22 cellular contexts compared by ENCODE assay signal in the genomic region with DNA sequence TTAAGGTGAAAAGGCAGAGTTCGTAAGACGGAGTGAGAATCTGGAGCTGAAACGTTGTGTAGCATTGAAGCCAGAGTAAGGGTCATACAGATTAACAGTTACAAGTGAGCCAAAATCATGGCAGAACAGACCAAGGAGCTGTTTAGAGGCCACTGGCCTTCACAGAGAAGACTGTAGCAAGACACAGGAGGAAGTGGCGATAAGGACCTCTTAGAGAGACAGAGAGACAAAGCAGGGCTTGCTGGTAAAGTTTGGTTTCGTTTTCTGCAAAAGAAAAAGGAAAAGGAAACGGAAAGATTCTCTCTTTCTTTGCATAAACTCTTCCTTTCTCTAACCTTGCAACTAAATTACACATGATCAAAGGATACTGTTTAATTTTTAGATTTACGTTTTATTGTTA.
A peak's percentile ranks its signal among the peaks of the same experiment; 100 is the strongest.
DNase-seq lines count a peak whose midpoint lies in the region; ATAC-seq and TF ChIP-seq lines count a peak whose summit lies in the region.
"Had no signal": no experiment of that assay in that cellular context is flagged by ENCODE, and none has a peak within 500 bp of the region (broad histone marks: within the 10 kb centered on the region; RNA-seq: fewer than 3 reads in every experiment).

No MANE protein-coding gene starts in this region.

- peaks cover 0 to 2% (median 0%) of the 10 kb centered on the region in 5 donors for H3K9me3 Mint-ChIP-seq in CD8-positive, alpha-beta memory T cell
- H3K9me3 Mint-ChIP-seq in GM23338: peaks cover 22% of the 10 kb centered on the region
- no peaks in the 10 kb centered on the region for H3K9me3 Mint-ChIP-seq in effector memory CD8-positive, alpha-beta T cell

- no peak overlapping the region for H3K4me3 ChIP-seq in CD8-positive, alpha-beta memory T cell (ENCODE audit: low read length)
- no peak overlapping the region for H3K4me3 ChIP-seq in GM23338
- H3K4me3 ChIP-seq in PC-9: peak overlapping the region; percentile 35
- H3K4me3 ChIP-seq: gastroesophageal sphincter had no signal

- peaks cover 0 to 2% (median 0%) of the 10 kb centered on the region in 3 donors for H3K36me3 Mint-ChIP-seq in CD8-positive, alpha-beta memory T cell
- peaks cover 11% of the 10 kb centered on the region; the same call in 2 of the 3 replicates for H3K36me3 Mint-ChIP-seq in GM23338 (ENCODE audit: low read depth)
- H3K36me3 Mint-ChIP-seq in effector memory CD8-positive, alpha-beta T cell (ENCODE audit: insufficient read depth): no peaks in the 10 kb centered on the region
- H3K36me3 Mint-ChIP-seq: activated naive CD8-positive, alpha-beta T cell; mesothelial cell of epicardium had no signal

- H3K9me3 ChIP-seq in CD8-positive, alpha-beta memory T cell (ENCODE audit: low read length): no peaks in the 10 kb centered on the region
- H3K9me3 ChIP-seq in PC-9 (ENCODE audit: insufficient read depth, low read depth): no peaks in the 10 kb centered on the region
- H3K9me3 ChIP-seq: gastroesophageal sphincter had no signal

- H3F3A ChIP-seq in GM23338 (replicated peaks; ENCODE audit: low read depth) (no peaks in the 10 kb centered on the region), PC-9 (ENCODE audit: insufficient read depth, low read depth) (no peaks in the 10 kb centered on the region)

- no TSS peak for BruUV-seq in PC-9 (replicated peaks; lab: Mats Ljungman, UMichigan)

- intact Hi-C loops in PC-9 (cut with micrococcal nuclease; ENCODE audit: unreplicated experiment): no loop called here

- no peaks in the 10 kb centered on the region for H4K20me1 ChIP-seq in GM23338 (replicated peaks; ENCODE audit: insufficient read depth)
- H4K20me1 ChIP-seq in PC-9 (ENCODE audit: insufficient read depth): no peaks in the 10 kb centered on the region

- DNase-seq in CD8-positive, alpha-beta memory T cell: no peak
- no peak for DNase-seq in GM23338 (ENCODE audit: low spot score)
- no peak for DNase-seq in PC-9
- no peak for DNase-seq in effector memory CD8-positive, alpha-beta T cell
- DNase-seq in GM13977 (ENCODE audit: low spot score): no peak
- no peak for DNase-seq in middle frontal gyrus (ENCODE audit: extremely low spot score, low spot score)
- DNase-seq: activated CD8-positive, alpha-beta T cell treated with anti-CD3 and anti-CD28 coated beads for 36 hours; activated T-cell treated with anti-CD3 and anti-CD28 coated beads, Interleukin-2, amount 50 U/mL, for 72 hours; C1 segment of cervical spinal cord; H7; KG1; left colon; NCI-H1436 treated with DMSO at 0.1 percent for 48 hours; NCI-H748 treated with DMSO at 0.1 percent for 48 hours; stimulated activated CD4-positive, alpha-beta T cell treated with anti-CD3 and anti-CD28 coated beads, Interleukin-12 subunit alpha, Interleukin-12 subunit beta, amount 100 ng/mL, for 4 hours; WERI-Rb-1 had no signal

- H3K27me3 Mint-ChIP-seq in CD8-positive, alpha-beta memory T cell: peaks cover 4 to 11% of the 10 kb centered on the region in 2 donors
- H3K27me3 Mint-ChIP-seq in GM23338 (ENCODE audit: insufficient read depth, low read depth, poor library complexity): no peaks in the 10 kb centered on the region
- no peaks in the 10 kb centered on the region for H3K27me3 Mint-ChIP-seq in effector memory CD8-positive, alpha-beta T cell

- H3K4me1 Mint-ChIP-seq in CD8-positive, alpha-beta memory T cell: peaks cover 0 to 8% (median 8%) of the 10 kb centered on the region in 3 donors
- H3K4me1 Mint-ChIP-seq in GM23338: no peaks in the 10 kb centered on the region
- H3K4me1 Mint-ChIP-seq in effector memory CD8-positive, alpha-beta T cell (ENCODE audit: low read depth in 2 of 2): peaks cover 0 to 5% of the 10 kb centered on the region in 2 donors

- POLR2A ChIA-PET in CD8-positive, alpha-beta memory T cell (lab: Charles Lee): no interaction called here
- POLR2A ChIA-PET in PC-9 (lab: Charles Lee; ENCODE audit: unreplicated experiment): no interaction called here

- TF ChIP-seq CTCF in GM23338 (conservative IDR thresholded peaks at IDR 0.05; ENCODE audit: low read depth in 2 of 2): no peak
- TF ChIP-seq CTCF in PC-9 (conservative IDR thresholded peaks at IDR 0.05): no peak
- no peak for TF ChIP-seq CTCF in GM13977 (IDR thresholded peaks at IDR 0.05; ENCODE audit: extremely low read depth, insufficient read depth, missing control alignments)

- in situ Hi-C loops in GM13977 (cut with MboI; ENCODE audit: low pct_unique_long_range_greater_than_20kb, low sequenced_read_pairs, unreplicated experiment): no loop called here

- peak overlapping the region in 4 of 7 donors; percentile 19 to 85 (median 41) for H3K4me3 Mint-ChIP-seq in CD8-positive, alpha-beta memory T cell
- H3K4me3 Mint-ChIP-seq in GM23338: no peak overlapping the region
- peak overlapping the region; percentile 4 to 34 for H3K4me3 Mint-ChIP-seq in effector memory CD8-positive, alpha-beta T cell
- H3K4me3 Mint-ChIP-seq: activated CD8-positive, alpha-beta T cell treated with anti-CD3 and anti-CD28 coated beads for 36 hours; activated naive CD8-positive, alpha-beta T cell; activated T-cell treated with anti-CD3 and anti-CD28 coated beads, Interleukin-2, amount 50 U/mL, for 72 hours; mesothelial cell of epicardium; neural crest cell had no signal

- H3K79me2 ChIP-seq in GM23338 (replicated peaks; ENCODE audit: insufficient read depth) (no peaks in the 10 kb centered on the region), PC-9 (ENCODE audit: low read depth) (no peaks in the 10 kb centered on the region)

- CTCF ChIA-PET in CD8-positive, alpha-beta memory T cell (lab: Charles Lee): no interaction called here
- CTCF ChIA-PET in PC-9 (lab: Charles Lee): no interaction called here

- H3K27me3 ChIP-seq in CD8-positive, alpha-beta memory T cell (ENCODE audit: insufficient read depth, low read length, poor library complexity, severe bottlenecking): no peaks in the 10 kb centered on the region
- H3K27me3 ChIP-seq in GM23338 (ENCODE audit: insufficient read depth): no peaks in the 10 kb centered on the region
- H3K27me3 ChIP-seq in PC-9 (ENCODE audit: insufficient read depth, low read depth): no peaks in the 10 kb centered on the region
- H3K27me3 ChIP-seq: gastroesophageal sphincter had no signal

- H3K4me2 ChIP-seq in GM23338 (no peak overlapping the region), PC-9 (peak overlapping the region; percentile 53)

- no peak overlapping the region for H3K27ac Mint-ChIP-seq in CD8-positive, alpha-beta memory T cell
- H3K27ac Mint-ChIP-seq in GM23338: no peak overlapping the region
- H3K27ac Mint-ChIP-seq in effector memory CD8-positive, alpha-beta T cell: peak overlapping the region in 1 of 2 donors; percentile 28
- H3K27ac Mint-ChIP-seq: activated CD8-positive, alpha-beta T cell treated with anti-CD3 and anti-CD28 coated beads for 36 hours; activated naive CD8-positive, alpha-beta T cell; activated T-cell treated with anti-CD3 and anti-CD28 coated beads, Interleukin-2, amount 50 U/mL, for 72 hours; mesothelial cell of epicardium had no signal

- no peaks in the 10 kb centered on the region for H3K36me3 ChIP-seq in CD8-positive, alpha-beta memory T cell (ENCODE audit: insufficient read depth, low read length)
- H3K36me3 ChIP-seq in GM23338 (ENCODE audit: insufficient read depth): 0 out of 2 replicates have a peak, but pooled peaks cover 4% of the 10 kb centered on the region
- H3K36me3 ChIP-seq in PC-9 (ENCODE audit: low read depth): no peaks in the 10 kb centered on the region
- H3K36me3 ChIP-seq: gastroesophageal sphincter, WERI-Rb-1 had no signal

- ATAC-seq in GM23338 (no peak), HG02763 (IDR thresholded peaks at IDR 0.05; ENCODE audit: unreplicated experiment) (no peak)
- no peak for ATAC-seq in effector memory CD8-positive, alpha-beta T cell (replicated peaks)
- ATAC-seq: activated CD8-positive, alpha-beta T cell treated with anti-CD3 and anti-CD28 coated beads for 36 hours; activated T-cell treated with anti-CD3 and anti-CD28 coated beads, Interleukin-2, amount 50 U/mL, for 72 hours; gastroesophageal sphincter; left colon had no signal

- no peaks in the 10 kb centered on the region for H3K4me1 ChIP-seq in CD8-positive, alpha-beta memory T cell (ENCODE audit: insufficient read depth, low read length)
- no peaks in the 10 kb centered on the region for H3K4me1 ChIP-seq in GM23338 (ENCODE audit: insufficient read depth)
- no peaks in the 10 kb centered on the region for H3K4me1 ChIP-seq in PC-9 (replicated peaks; ENCODE audit: insufficient read depth)

- H3K9me2 ChIP-seq in GM23338 (ENCODE audit: insufficient read depth) (peaks cover 2% of the 10 kb centered on the region), PC-9 (ENCODE audit: insufficient read depth) (no peaks in the 10 kb centered on the region)

- no peak overlapping the region for H3K27ac ChIP-seq in CD8-positive, alpha-beta memory T cell (ENCODE audit: low read depth, low read length)
- H3K27ac ChIP-seq in GM23338 (ENCODE audit: low read depth) (no peak overlapping the region), PC-9 (no peak overlapping the region)
- H3K27ac ChIP-seq: epithelial cell of prostate, gastroesophageal sphincter, WERI-Rb-1 had no signal

- H2AFZ ChIP-seq in GM23338: peak overlapping the region; percentile 72; the same call in 1 of the 2 replicates
- peak overlapping the region; percentile 70 for H2AFZ ChIP-seq in PC-9

TF ChIP-seq in GM23338, 12 proteins besides CTCF, POLR2A, EP300 and RAD21 (continues in another document):
- TF ChIP-seq JUNB (IDR thresholded peaks at IDR 0.05; ENCODE audit: unreplicated experiment): no peak
- no peak for TF ChIP-seq STAT1 (IDR thresholded peaks at IDR 0.05; ENCODE audit: unreplicated experiment)
- no peak for TF ChIP-seq ZNF114 (CRISPR knock-in tag; IDR thresholded peaks at IDR 0.05)
- TF ChIP-seq, protein P1, sequence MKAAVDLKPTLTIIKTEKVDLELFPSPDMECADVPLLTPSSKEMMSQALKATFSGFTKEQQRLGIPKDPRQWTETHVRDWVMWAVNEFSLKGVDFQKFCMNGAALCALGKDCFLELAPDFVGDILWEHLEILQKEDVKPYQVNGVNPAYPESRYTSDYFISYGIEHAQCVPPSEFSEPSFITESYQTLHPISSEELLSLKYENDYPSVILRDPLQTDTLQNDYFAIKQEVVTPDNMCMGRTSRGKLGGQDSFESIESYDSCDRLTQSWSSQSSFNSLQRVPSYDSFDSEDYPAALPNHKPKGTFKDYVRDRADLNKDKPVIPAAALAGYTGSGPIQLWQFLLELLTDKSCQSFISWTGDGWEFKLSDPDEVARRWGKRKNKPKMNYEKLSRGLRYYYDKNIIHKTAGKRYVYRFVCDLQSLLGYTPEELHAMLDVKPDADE (IDR thresholded peaks at IDR 0.05): no peak
- no peak for TF ChIP-seq POLR2AphosphoS5 (IDR thresholded peaks at IDR 0.05; ENCODE audit: low read depth)
- TF ChIP-seq EZH2 (IDR thresholded peaks at IDR 0.05; ENCODE audit: low read depth, unreplicated experiment): no peak
- TF ChIP-seq ZNF331 (CRISPR knock-in tag; IDR thresholded peaks at IDR 0.05; ENCODE audit: low read depth): no peak
